In the genomic region with DNA sequence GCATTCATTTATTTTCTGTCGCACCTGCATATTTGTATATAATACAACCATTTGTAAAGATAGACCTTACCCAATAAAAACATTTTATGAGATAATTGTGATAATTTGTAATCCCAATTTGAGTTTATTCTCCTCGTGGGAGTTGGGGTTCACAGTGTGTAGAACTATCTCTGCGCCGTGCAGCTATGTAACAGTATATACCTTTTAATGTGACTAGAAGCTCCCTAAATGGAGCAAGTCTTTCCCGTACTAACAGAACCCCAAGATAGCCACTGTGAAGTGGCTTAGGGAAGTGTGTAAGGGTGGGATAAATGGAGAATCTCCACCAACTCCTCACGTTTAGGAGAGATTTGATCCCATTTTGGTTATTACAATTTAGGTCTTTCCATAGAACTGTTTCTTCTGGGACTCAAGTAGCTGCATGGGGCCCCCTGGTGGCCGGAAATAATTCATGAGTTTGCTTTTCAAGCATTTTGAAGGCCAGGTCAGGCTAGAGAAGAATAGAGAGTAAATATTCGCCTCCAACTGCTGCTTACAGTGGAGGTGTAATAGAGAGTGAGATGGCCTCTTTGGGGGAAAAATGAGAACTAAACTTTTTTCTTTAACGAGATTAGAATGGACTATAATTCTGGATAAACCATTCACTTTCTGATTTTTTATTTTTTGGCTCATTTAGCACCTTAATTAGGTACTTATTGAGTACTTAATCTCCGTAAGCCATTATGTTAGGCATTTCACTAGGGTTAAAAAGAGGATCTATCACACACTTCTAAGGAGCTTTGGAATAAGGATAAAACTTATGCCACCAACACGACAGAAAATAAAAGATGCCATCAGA, we compare ENCODE assay signal across 8 cellular contexts. TPM values are rescaled to one million over a fixed set of nuclear protein-coding genes. Genes with fewer than 3 reads are reported as not detected.
A peak's percentile ranks its signal among the peaks of the same experiment; 100 is the strongest.
DNase-seq lines count a peak whose midpoint lies in the region; ATAC-seq and TF ChIP-seq lines count a peak whose summit lies in the region.

No MANE protein-coding gene starts in this region.

- no peak overlapping the region for H3K27ac Mint-ChIP-seq in activated T-cell treated with anti-CD3 and anti-CD28 coated beads, Interleukin-2, amount 50 U/mL, for 72 hours

- no peaks in the 10 kb centered on the region for H3K4me1 Mint-ChIP-seq in activated T-cell treated with anti-CD3 and anti-CD28 coated beads, Interleukin-2, amount 50 U/mL, for 72 hours (ENCODE audit: low read depth)

- TF ChIP-seq POLR2A in tibial nerve (IDR thresholded peaks at IDR 0.05), result no peak

- H3K4me1 ChIP-seq in PC-9 (replicated peaks; ENCODE audit: insufficient read depth) (no peaks in the 10 kb centered on the region), tibial nerve (peaks cover 0 to 28% (median 2%) of the 10 kb centered on the region in 4 donors)

- no peaks in the 10 kb centered on the region for H3K9me2 ChIP-seq in PC-9 (ENCODE audit: insufficient read depth)

- CTCF ChIA-PET in PC-9 (lab: Charles Lee), result interaction anchor here (0.6 to 0.7 kb wide), 2 partner anchors 116 to 321 kb away, joined by 3 read pairs; no protein-coding TSS in a partner anchor

- H3K9me3 ChIP-seq in PC-9 (ENCODE audit: insufficient read depth, low read depth) (no peaks in the 10 kb centered on the region), tibial nerve (no peaks in the 10 kb centered on the region)

- no peak overlapping the region for H3K4me2 ChIP-seq in PC-9

- intact Hi-C loops in PC-9 (cut with micrococcal nuclease; ENCODE audit: unreplicated experiment), result loop anchor here (1.0 kb wide), 1 partner anchor 192 kb away; no protein-coding TSS in a partner anchor

- TF ChIP-seq CTCF in GM06990 (IDR thresholded peaks at IDR 0.05; ENCODE audit: insufficient read depth, low read length, poor library complexity, severe bottlenecking) (peak; percentile 72), PC-9 (conservative IDR thresholded peaks at IDR 0.05) (peak; percentile 93), tibial nerve (IDR thresholded peaks at IDR 0.05) (peak; percentile 73 to 79 (median 75))

- peaks cover 41% of the 10 kb centered on the region for H3K27me3 Mint-ChIP-seq in activated T-cell treated with anti-CD3 and anti-CD28 coated beads, Interleukin-2, amount 50 U/mL, for 72 hours (ENCODE audit: low read depth)

- no TSS peak for BruUV-seq in PC-9 (replicated peaks; lab: Mats Ljungman, UMichigan)

- H3K27ac ChIP-seq in PC-9, result no peak overlapping the region
- peak overlapping the region in 1 of 4 donors; percentile 6 for H3K27ac ChIP-seq in tibial nerve

- H3K27me3 ChIP-seq in GM06990 (replicated peaks; ENCODE audit: control insufficient read depth, insufficient read depth, low read length), result no peaks in the 10 kb centered on the region
- H3K27me3 ChIP-seq in PC-9 (ENCODE audit: insufficient read depth, low read depth), result peaks cover 52% of the 10 kb centered on the region
- H3K27me3 ChIP-seq in tibial nerve, result no peaks in the 10 kb centered on the region

- DNase-seq in GM06990 (ENCODE audit: extremely low read depth, insufficient read length), result no peak
- peak; percentile 22 for DNase-seq in HPDE6-E6E7 (ENCODE audit: extremely low spot score)
- DNase-seq in PC-9, result peak; percentile 46 to 50
- DNase-seq in activated T-cell treated with anti-CD3 and anti-CD28 coated beads, Interleukin-2, amount 50 U/mL, for 72 hours, result peak; percentile 65 to 73
- peak; percentile 58 for DNase-seq in fibroblast of the conjunctiva (ENCODE audit: low read depth)
- peak in 37 of 56 donors; percentile 4 to 86 (median 31) for DNase-seq in nucleus accumbens (lab: John Stamatoyannopoulos, UW)
- peak; percentile 86 to 95 for DNase-seq in tibial nerve (ENCODE audit: low spot score in 2 of 2)
- no peak for DNase-seq in GM19238 (ENCODE audit: insufficient read length, low spot score)

- POLR2A ChIA-PET in PC-9 (lab: Charles Lee; ENCODE audit: unreplicated experiment), result no interaction called here

- no peaks in the 10 kb centered on the region for H3K36me3 Mint-ChIP-seq in activated T-cell treated with anti-CD3 and anti-CD28 coated beads, Interleukin-2, amount 50 U/mL, for 72 hours (ENCODE audit: insufficient read depth in 2 of 2)

- no peaks in the 10 kb centered on the region for H3K79me2 ChIP-seq in PC-9 (ENCODE audit: low read depth)

- no peaks in the 10 kb centered on the region for H3K36me3 ChIP-seq in GM06990 (ENCODE audit: control insufficient read depth, insufficient read depth, low read length)
- H3K36me3 ChIP-seq in PC-9 (ENCODE audit: low read depth), result no peaks in the 10 kb centered on the region
- peaks cover 0 to 6% (median 0%) of the 10 kb centered on the region in 3 donors for H3K36me3 ChIP-seq in tibial nerve

- no peak overlapping the region for H3K4me3 Mint-ChIP-seq in activated T-cell treated with anti-CD3 and anti-CD28 coated beads, Interleukin-2, amount 50 U/mL, for 72 hours

- no peaks in the 10 kb centered on the region for H3F3A ChIP-seq in PC-9 (ENCODE audit: insufficient read depth, low read depth)

- peak in 1 of 2 donors; percentile 41 for TF ChIP-seq EP300 in tibial nerve (IDR thresholded peaks at IDR 0.05)

- no peaks in the 10 kb centered on the region for H4K20me1 ChIP-seq in PC-9 (ENCODE audit: insufficient read depth)

- ATAC-seq in activated T-cell treated with anti-CD3 and anti-CD28 coated beads, Interleukin-2, amount 50 U/mL, for 72 hours (replicated peaks in 1 of 2), result no peak

- H3K9me3 Mint-ChIP-seq in activated T-cell treated with anti-CD3 and anti-CD28 coated beads, Interleukin-2, amount 50 U/mL, for 72 hours, result no peaks in the 10 kb centered on the region

- WGBS in tibial nerve, 2 donors, result 54% methylated on average over 11 of the region's 11 CpGs

- H3K4me3 ChIP-seq in GM06990 (replicated peaks; ENCODE audit: low read depth, low read length), result no peak overlapping the region
- H3K4me3 ChIP-seq in PC-9, result no peak overlapping the region
- no peak overlapping the region for H3K4me3 ChIP-seq in tibial nerve

- H2AFZ ChIP-seq in PC-9, result no peak overlapping the region

RNA-seq across cellular contexts. Expression of a gene that starts 4.5 kb away (rescaled TPM):
- total RNA-seq in PC-9 (2021), result not detected in 2 replicates
- not detected for total RNA-seq in activated T-cell treated with anti-CD3 and anti-CD28 coated beads, Interleukin-2, amount 50 U/mL, for 72 hours
- 10 to 100 TPM; 24.3 to 33.4 (median 28.9) TPM for total RNA-seq in tibial nerve

RNA-seq across cellular contexts. Expression of a gene that starts 32.7 kb away (rescaled TPM):
- total RNA-seq in PC-9 (2021) (16.0 and 17.3 TPM in 2 replicates), tibial nerve (10 to 100 TPM; 30.8 to 62.1 (median 39.7) TPM)
- 10 to 100 TPM in 1 of 2 donors, 1 to 10 TPM in 1; 9.2 to 11.1 TPM for total RNA-seq in activated T-cell treated with anti-CD3 and anti-CD28 coated beads, Interleukin-2, amount 50 U/mL, for 72 hours

Comparison
In these comparisons a context has a peak if more than half of its experiments do, and no peak if none do; other contexts are left out.
1. DNase-seq: peak in HPDE6-E6E7 (single experiment), PC-9 (2 of 2), activated T-cell treated with anti-CD3 and anti-CD28 coated beads, Interleukin-2, amount 50 U/mL, for 72 hours (2 of 2), fibroblast of the conjunctiva (single experiment), nucleus accumbens (37 of 56) and tibial nerve (2 of 2); none in GM06990 (single experiment) and GM19238 (single experiment).
2. RNA of a gene that starts 4.5 kb away (total RNA-seq): 24.3 to 33.4 TPM in tibial nerve; not detected in PC-9 and not detected in activated T-cell treated with anti-CD3 and anti-CD28 coated beads, Interleukin-2, amount 50 U/mL, for 72 hours; every median in the first group is over 10 times any median in the second.
3. Peak in every context shown above with its lines, with median percentiles within 50 percentile points of each other: CTCF ChIP-seq.